Comparison of ENCODE assay signal across 11 cellular contexts in the genomic region with DNA sequence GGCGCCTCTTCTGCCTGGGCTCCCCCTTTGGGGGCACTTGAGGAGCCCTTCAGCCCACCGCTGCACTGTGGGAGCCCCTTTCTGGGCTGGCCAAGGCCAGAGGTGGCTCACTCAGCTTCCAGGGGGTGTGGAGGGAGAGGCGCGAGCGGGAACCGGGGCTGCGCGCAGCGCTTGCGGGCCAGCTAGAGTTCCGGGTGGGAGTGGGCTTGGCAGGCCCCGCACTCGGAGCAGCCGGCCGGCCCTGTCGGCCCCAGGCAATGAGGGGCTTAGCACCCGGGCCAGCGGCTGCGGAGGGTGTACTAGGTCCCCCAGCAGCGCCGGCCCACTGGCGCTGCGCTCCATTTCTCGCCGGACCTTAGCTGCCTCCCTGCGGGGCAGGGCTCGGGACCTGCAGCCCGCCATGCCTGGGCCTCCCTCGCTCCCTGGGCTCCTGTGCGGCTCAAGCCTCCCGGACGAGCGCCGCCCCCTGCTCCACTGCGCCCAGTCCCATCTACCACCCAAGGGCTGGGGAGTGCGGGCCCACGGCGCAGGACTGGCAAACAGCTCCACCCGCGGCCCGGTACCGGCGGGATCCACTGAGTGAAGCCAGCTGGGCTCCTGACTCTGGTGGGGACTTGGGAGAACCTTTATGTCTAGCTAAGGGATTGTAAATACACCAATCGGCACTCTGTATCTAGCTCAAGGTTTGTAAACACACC. TPM values are rescaled to one million over a fixed set of nuclear protein-coding genes. Genes with fewer than 3 reads are reported as not detected.
"Had no signal": no experiment of that assay in that cellular context is flagged by ENCODE, and none has a peak within 500 bp of the region (broad histone marks: within the 10 kb centered on the region; RNA-seq: fewer than 3 reads in every experiment).

No MANE protein-coding gene starts in this region.

RNA-seq across cellular contexts. Expression of gene GYS2, which starts 56.9 kb away (rescaled TPM):
- total RNA-seq: OCI-LY7, PC-3, PC-9, Peyer's patch, Right ventricle myocardium inferior, Right ventricle myocardium superior, RPMI7951, SJCRH30, SJSA1, SK-MEL-5 had no signal
- polyA plus RNA-seq: SK-N-SH had no signal
